In genomic region chr9:128129976-128130590, GRCh38 we compare ENCODE assay signal across 10 cellular contexts. TPM values are rescaled to one million over a fixed set of nuclear protein-coding genes. Genes with fewer than 3 reads are reported as not detected.
DNase-seq lines count a peak whose midpoint lies in the region; ATAC-seq and TF ChIP-seq lines count a peak whose summit lies in the region.
"Not testable (repeated sequence)": the region's sequence is repeated elsewhere in the genome, so short reads cannot be mapped to it uniquely, and the experiment has no call there.
"Had no signal": no experiment of that assay in that cellular context is flagged by ENCODE, and none has a peak within 500 bp of the region (broad histone marks: within the 10 kb centered on the region; RNA-seq: fewer than 3 reads in every experiment).

No MANE protein-coding gene starts in this region.

- not testable (repeated sequence) for H3K27me3 Mint-ChIP-seq in CD8-positive, alpha-beta T cell (ENCODE audit: low read depth); activated naive CD4-positive, alpha-beta T cell treated with anti-CD3 and anti-CD28 coated beads for 36 hours (ENCODE audit: low read depth)

- H3K27me3 ChIP-seq in CD8-positive, alpha-beta T cell (ENCODE audit: insufficient read depth, low read length); effector memory CD4-positive, alpha-beta T cell (replicated peaks; ENCODE audit: control insufficient read depth, insufficient read depth, low read length, poor library complexity, severe bottlenecking); left lung; psoas muscle (ENCODE audit: insufficient read depth in 3 of 3, low read length in 2 of 3): not testable (repeated sequence)

- H3K27ac Mint-ChIP-seq in CD8-positive, alpha-beta T cell; activated naive CD4-positive, alpha-beta T cell treated with anti-CD3 and anti-CD28 coated beads for 36 hours: not testable (repeated sequence)

- ATAC-seq in CD8-positive, alpha-beta T cell; left lung; psoas muscle; stimulated activated naive CD8-positive, alpha-beta T cell treated with anti-CD3 and anti-CD28 coated beads, Interleukin-15, Interleukin-2, amounts not matched to agents 100 U/mL and 50 U/mL, for 24 hours: not testable (repeated sequence)

- CTCF ChIA-PET in CD8-positive, alpha-beta T cell (lab: Charles Lee), result interaction anchor here (0.8 to 2.6 kb wide), 4 partner anchors 12 to 29 kb away, joined by 3 to 13 read pairs (median 3); no protein-coding TSS in a partner anchor
- CTCF ChIA-PET in OCI-LY7 (lab: Charles Lee; ENCODE audit: unreplicated experiment), result not testable (repeated sequence)
- CTCF ChIA-PET in activated naive CD4-positive, alpha-beta T cell treated with anti-CD3 and anti-CD28 coated beads for 36 hours (lab: Charles Lee), result interaction anchor here (0.7 to 3.2 kb wide), 6 partner anchors 9 to 54 kb away, joined by 3 to 24 read pairs (median 3); partner anchors contain the start of gene LCN2

- not testable (repeated sequence) for H3K4me3 ChIP-seq in CD8-positive, alpha-beta T cell (ENCODE audit: low read depth, low read length); OCI-LY7 (ENCODE audit: low read depth, low read length, poor library complexity, severe bottlenecking); effector memory CD4-positive, alpha-beta T cell (ENCODE audit: insufficient read depth, low read depth, low read length, poor library complexity, severe bottlenecking); left lung; psoas muscle

- H3K4me3 Mint-ChIP-seq in CD8-positive, alpha-beta T cell, result peak overlapping the region; percentile 99
- H3K4me3 Mint-ChIP-seq in activated naive CD4-positive, alpha-beta T cell treated with anti-CD3 and anti-CD28 coated beads for 36 hours, result not testable (repeated sequence)

- H2AFZ ChIP-seq in OCI-LY7 (ENCODE audit: low read length), result not testable (repeated sequence)

- 0 out of 2 replicates have a peak, but pooled peaks cover 11% of the 10 kb centered on the region for H4K20me1 ChIP-seq in OCI-LY7 (ENCODE audit: insufficient read depth, low read length)

- peaks cover 27% of the 10 kb centered on the region for H3K4me1 ChIP-seq in CD8-positive, alpha-beta T cell (ENCODE audit: insufficient read depth, low read length)
- H3K4me1 ChIP-seq in OCI-LY7 (ENCODE audit: insufficient read depth, low read length, poor library complexity, severe bottlenecking), result peaks cover 22% of the 10 kb centered on the region
- peaks cover 29% of the 10 kb centered on the region for H3K4me1 ChIP-seq in effector memory CD4-positive, alpha-beta T cell (ENCODE audit: control insufficient read depth, insufficient read depth, low read length, poor library complexity, severe bottlenecking)
- H3K4me1 ChIP-seq in left lung, result peaks cover 6 to 30% of the 10 kb centered on the region in 2 donors
- H3K4me1 ChIP-seq in psoas muscle, result peaks cover 27% of the 10 kb centered on the region

- not testable (repeated sequence) for H3K4me2 ChIP-seq in OCI-LY7 (ENCODE audit: low read length)

- H3K9me2 ChIP-seq in OCI-LY7 (ENCODE audit: insufficient read depth, low read length), result not testable (repeated sequence)

- intact Hi-C loops in CD8-positive, alpha-beta T cell (cut with DNase I, micrococcal nuclease), result loop anchor here in 1 of 2 experiments (2.0 to 5.0 kb wide), 4 partner anchors 63 to 193 kb away; partner anchors contain the start of genes COQ4, EEIG1, GOLGA2 and SWI5
- intact Hi-C loops in OCI-LY7 (cut with micrococcal nuclease; ENCODE audit: unreplicated experiment), result loop anchor here (5.0 kb wide), 1 partner anchor 62 kb away; the partner anchor contains the start of gene CIZ1
- intact Hi-C loops in activated naive CD4-positive, alpha-beta T cell treated with anti-CD3 and anti-CD28 coated beads for 36 hours (cut with micrococcal nuclease), result loop anchor here (2.0 kb wide), 7 partner anchors 13 to 679 kb away; partner anchors contain the start of genes CIZ1, DNM1, DPM2 and GOLGA2
- intact Hi-C loops in left lung (cut with DNase I); psoas muscle (cut with DNase I): not testable (repeated sequence)

- not testable (repeated sequence) for H3K27ac ChIP-seq in CD8-positive, alpha-beta T cell (ENCODE audit: low read depth, low read length); OCI-LY7 (ENCODE audit: low read depth, low read length, poor library complexity, severe bottlenecking); effector memory CD4-positive, alpha-beta T cell (ENCODE audit: insufficient read depth, low read length, poor library complexity, severe bottlenecking); left lung; psoas muscle

- H3K9me3 Mint-ChIP-seq in CD8-positive, alpha-beta T cell; activated naive CD4-positive, alpha-beta T cell treated with anti-CD3 and anti-CD28 coated beads for 36 hours: not testable (repeated sequence)

- H3K4me1 Mint-ChIP-seq in CD8-positive, alpha-beta T cell (ENCODE audit: low read depth), result peaks cover 34% of the 10 kb centered on the region
- peaks cover 26% of the 10 kb centered on the region for H3K4me1 Mint-ChIP-seq in activated naive CD4-positive, alpha-beta T cell treated with anti-CD3 and anti-CD28 coated beads for 36 hours (ENCODE audit: low read depth)

- not testable (repeated sequence) for H3K36me3 ChIP-seq in CD8-positive, alpha-beta T cell (ENCODE audit: insufficient read depth, low read length); OCI-LY7 (ENCODE audit: insufficient read depth, low read length); effector memory CD4-positive, alpha-beta T cell (ENCODE audit: control insufficient read depth, insufficient read depth, low read length); left lung; psoas muscle (ENCODE audit: insufficient read depth in 1 of 2, low read depth in 1 of 2)

- TF ChIP-seq CTCF in CD8-positive, alpha-beta T cell (IDR thresholded peaks at IDR 0.05), result peak; percentile 57
- peak; percentile 51; the same call in 1 of the 2 replicates for TF ChIP-seq CTCF in OCI-LY7 (conservative IDR thresholded peaks at IDR 0.05; ENCODE audit: low read length)
- TF ChIP-seq CTCF in left lung (IDR thresholded peaks at IDR 0.05), result peak; percentile 55 to 61
- peak; percentile 45 for TF ChIP-seq CTCF in psoas muscle (IDR thresholded peaks at IDR 0.05)

- WGBS in psoas muscle, 3 donors, result 25 to 29% (median 26%) methylated on average over 12 of the region's 12 CpGs

- not testable (repeated sequence) for BruUV-seq in OCI-LY7 (replicated peaks; lab: Mats Ljungman, UMichigan)

- H3K36me3 Mint-ChIP-seq in CD8-positive, alpha-beta T cell; activated naive CD4-positive, alpha-beta T cell treated with anti-CD3 and anti-CD28 coated beads for 36 hours (ENCODE audit: low read depth): not testable (repeated sequence)

- H3K79me2 ChIP-seq in OCI-LY7 (ENCODE audit: insufficient read depth, low read depth, low read length), result peaks cover 24% of the 10 kb centered on the region

- DNase-seq in CD8-positive, alpha-beta T cell, result peak in 6 of 7 experiments; percentile 25 to 70 (median 48)
- not testable (repeated sequence) for DNase-seq in OCI-LY7 (ENCODE audit: low spot score)
- peak; percentile 44 to 53 for DNase-seq in activated CD4-positive, alpha-beta T cell treated with anti-CD3 and anti-CD28 coated beads, Interleukin-2, amount 50 U/mL, for 4 hours
- DNase-seq in activated naive CD4-positive, alpha-beta T cell treated with anti-CD3 and anti-CD28 coated beads for 36 hours, result peak; percentile 74
- peak in 2 of 3 donors; percentile 30 to 38 for DNase-seq in effector memory CD4-positive, alpha-beta T cell
- DNase-seq in left lung, result peak in 1 of 2 donors; percentile 81
- DNase-seq in psoas muscle, result peak; percentile 55 to 70
- DNase-seq in stimulated activated naive CD8-positive, alpha-beta T cell treated with anti-CD3 and anti-CD28 coated beads, Interleukin-15, Interleukin-2, amounts not matched to agents 100 U/mL and 50 U/mL, for 24 hours, result peak; percentile 60

- POLR2A ChIA-PET in CD8-positive, alpha-beta T cell (lab: Charles Lee); OCI-LY7 (lab: Charles Lee): not testable (repeated sequence)

- H3K9me3 ChIP-seq in CD8-positive, alpha-beta T cell (ENCODE audit: low read length); OCI-LY7 (ENCODE audit: low read length); effector memory CD4-positive, alpha-beta T cell (ENCODE audit: control insufficient read depth, low read length); left lung; psoas muscle: not testable (repeated sequence)

RNA-seq across cellular contexts. Expression of gene PTGES2, which starts 2.6 kb away (rescaled TPM):
- 10 to 100 TPM; 38.8 to 44.6 TPM for total RNA-seq in CD8-positive, alpha-beta T cell
- 67.4 and 68.1 TPM in 2 replicates for total RNA-seq in OCI-LY7 (2014; rRNA removed; shearing (Covaris generic))
- total RNA-seq in OCI-LY7 (2022) (59.2 and 76.3 TPM in 2 replicates), left lung (10 to 100 TPM; 34.8 to 56.9 TPM), psoas muscle (100 to 1,000 TPM; 102 to 150 (median 116) TPM)
- total RNA-seq in activated naive CD4-positive, alpha-beta T cell treated with anti-CD3 and anti-CD28 coated beads for 36 hours, result 10 to 100 TPM; 47.6 to 48.4 TPM
- 100 to 1,000 TPM in 2 of 3 donors, 10 to 100 TPM in 1; 61.2 to 134 (median 119) TPM for polyA plus RNA-seq in psoas muscle

RNA-seq across cellular contexts. Expression of gene LCN2, which starts 19.2 kb away (rescaled TPM):
- not detected for total RNA-seq in CD8-positive, alpha-beta T cell
- not detected in 2 replicates for total RNA-seq in OCI-LY7 (2014; rRNA removed; shearing (Covaris generic))
- not detected in 2 replicates for total RNA-seq in OCI-LY7 (2022)
- total RNA-seq in activated naive CD4-positive, alpha-beta T cell treated with anti-CD3 and anti-CD28 coated beads for 36 hours, result not detected
- total RNA-seq in left lung, result 100 to 1,000 TPM in 1 of 2 donors, 10 to 100 TPM in 1; 37.7 to 155 TPM
- total RNA-seq in psoas muscle, result 1 to 10 TPM in 2 of 4 donors, under 1 TPM in 1, not detected in 1; 0.47 to 2.1 (median 1.4) TPM
- under 1 TPM; 0.08 to 0.90 (median 0.69) TPM for polyA plus RNA-seq in psoas muscle
- total RNA-seq: dermis microvascular lymphatic vessel endothelial cell, glomerular endothelial cell had no signal

RNA-seq across cellular contexts. Expression of gene BBLN, which starts 30.0 kb away (rescaled TPM):
- total RNA-seq in CD8-positive, alpha-beta T cell, result 10 to 100 TPM; 56.6 to 67.4 TPM
- total RNA-seq in OCI-LY7 (2014; rRNA removed; shearing (Covaris generic)), result 82.0 and 104 TPM in 2 replicates
- total RNA-seq in OCI-LY7 (2022), result 66.9 and 67.5 TPM in 2 replicates
- 10 to 100 TPM; 73.3 to 77.7 TPM for total RNA-seq in activated naive CD4-positive, alpha-beta T cell treated with anti-CD3 and anti-CD28 coated beads for 36 hours
- 10 to 100 TPM; 38.4 to 66.0 TPM for total RNA-seq in left lung
- total RNA-seq in psoas muscle, result 10 to 100 TPM; 14.0 to 21.3 (median 17.8) TPM
- 10 to 100 TPM; 23.1 to 36.2 (median 27.8) TPM for polyA plus RNA-seq in psoas muscle

Comparison
In these comparisons a context has a peak if more than half of its experiments do, and no peak if none do; other contexts are left out.
1. RNA of gene LCN2, which starts 19.2 kb away (total RNA-seq): 37.7 to 155 TPM in left lung; 0.47 to 2.1 TPM in psoas muscle, not detected in CD8-positive, alpha-beta T cell, not detected in OCI-LY7 and not detected in activated naive CD4-positive, alpha-beta T cell treated with anti-CD3 and anti-CD28 coated beads for 36 hours; every median in the first group is over 10 times any median in the second.
2. Peak in every context shown above with its lines, with median percentiles within 50 percentile points of each other: CTCF ChIP-seq.